Comparison of ENCODE assay signal across 1 cellular context in genomic region chr6:33343606-33343952, GRCh38.
TF ChIP-seq lines count a peak whose summit lies in the region.

No MANE protein-coding gene starts in this region.

TF ChIP-seq in K562, 482 proteins besides CTCF, POLR2A, EP300 and RAD21:
- 0 out of 2 replicates have a peak, but pooled peaks have one; percentile 13 for TF ChIP-seq ZNF512 (tag; IDR thresholded peaks at IDR 0.05)
